In the genomic region with DNA sequence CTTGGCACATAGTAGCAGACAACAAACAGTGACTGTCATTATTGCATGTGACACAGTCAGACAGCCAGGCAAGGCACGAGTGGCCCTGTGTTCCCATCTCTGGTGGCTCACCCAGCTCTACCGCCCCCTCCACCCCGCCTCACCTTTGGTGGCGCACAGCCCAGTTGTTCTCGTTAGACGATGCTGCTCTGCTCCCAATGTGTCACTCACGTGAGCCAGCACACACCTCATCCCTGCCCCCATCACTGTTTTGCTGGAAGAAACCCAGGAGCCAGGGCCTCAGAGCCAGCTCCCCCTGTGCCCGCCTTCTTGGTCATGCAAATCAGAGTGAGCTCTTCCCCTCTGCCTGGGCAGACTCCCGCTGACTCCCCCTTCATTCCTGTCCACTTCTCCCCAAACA, we compare ENCODE assay signal across 13 cellular contexts.
DNase-seq lines count a peak whose midpoint lies in the region; ATAC-seq, FAIRE-seq and TF ChIP-seq lines count a peak whose summit lies in the region.
"Had no signal": no experiment of that assay in that cellular context is flagged by ENCODE, and none has a peak within 500 bp of the region (broad histone marks: within the 10 kb centered on the region; RNA-seq: fewer than 3 reads in every experiment).

No MANE protein-coding gene starts in this region.

- H3K4me3 ChIP-seq in upper lobe of left lung = no peak overlapping the region
- H3K4me3 ChIP-seq: adrenal gland, testis had no signal

- no peaks in the 10 kb centered on the region for H3K36me3 ChIP-seq in upper lobe of left lung
- H3K36me3 ChIP-seq: adrenal gland had no signal

- H3K27ac ChIP-seq in upper lobe of left lung = no peak overlapping the region
- H3K27ac ChIP-seq: adrenal gland, testis had no signal

- TF ChIP-seq CTCF in upper lobe of left lung (IDR thresholded peaks at IDR 0.05) = no peak

- ATAC-seq in upper lobe of left lung (ENCODE audit: low FRiP score in 2 of 2) = no peak

- H3K9me3 ChIP-seq in upper lobe of left lung = no peaks in the 10 kb centered on the region
- H3K9me3 ChIP-seq: adrenal gland, SK-N-SH, testis had no signal

- TF ChIP-seq EP300 in upper lobe of left lung (IDR thresholded peaks at IDR 0.05) = no peak

- peak; percentile 30 for DNase-seq in SIG-M5 treated with dmso at 0.1 percent for 504 hours (lab: John Stamatoyannopoulos, UW; ENCODE audit: unreplicated experiment)
- no peak for DNase-seq in SIG-M5 (lab: John Stamatoyannopoulos, UW)
- DNase-seq in RPMI8226 = peak; percentile 63
- peak; percentile 55 for DNase-seq in iPS-NIHi7 (ENCODE audit: extremely low spot score)
- peak; percentile 51 to 64 for DNase-seq in upper lobe of left lung
- no peak for DNase-seq in activated naive CD4-positive, alpha-beta T cell treated with Interleukin-2 at 50 U/mL for 16 hours
- DNase-seq in frontal cortex (ENCODE audit: low spot score in 2 of 2) = no peak
- DNase-seq in stimulated activated CD4-positive, alpha-beta T cell treated with anti-CD3 and anti-CD28 coated beads, Interleukin-4, amount 100 ng/mL, for 4 hours = no peak
- DNase-seq: endodermal cell, NCI-H1048, SK-N-SH, testis had no signal

- FAIRE-seq in frontal cortex (lab: Jason Lieb, UNC) = no peak

- H3K27me3 ChIP-seq in upper lobe of left lung = no peaks in the 10 kb centered on the region
- H3K27me3 ChIP-seq: adrenal gland, testis had no signal

- TF ChIP-seq POLR2A in upper lobe of left lung (IDR thresholded peaks at IDR 0.05) = no peak

- WGBS in upper lobe of left lung, 2 donors = 62 to 70% methylated on average over 9 of the region's 9 CpGs

- peaks cover 8 to 31% (median 26%) of the 10 kb centered on the region in 4 donors for H3K4me1 ChIP-seq in upper lobe of left lung
- H3K4me1 ChIP-seq: adrenal gland had no signal

Comparison
In these comparisons a context has a peak if more than half of its experiments do, and no peak if none do; other contexts are left out.
1. DNase-seq: peak in SIG-M5 treated with dmso at 0.1 percent for 504 hours (single experiment), RPMI8226 (single experiment), iPS-NIHi7 (single experiment) and upper lobe of left lung (2 of 2); none in SIG-M5 (single experiment), activated naive CD4-positive, alpha-beta T cell treated with Interleukin-2 at 50 U/mL for 16 hours (single experiment), frontal cortex (0 of 2) and stimulated activated CD4-positive, alpha-beta T cell treated with anti-CD3 and anti-CD28 coated beads, Interleukin-4, amount 100 ng/mL, for 4 hours (0 of 2).